22 cellular contexts compared by ENCODE assay signal in genomic region chr12:90322006-90322405, GRCh38.
DNase-seq lines count a peak whose midpoint lies in the region; ATAC-seq and TF ChIP-seq lines count a peak whose summit lies in the region.
"Had no signal": no experiment of that assay in that cellular context is flagged by ENCODE, and none has a peak within 500 bp of the region (broad histone marks: within the 10 kb centered on the region; RNA-seq: fewer than 3 reads in every experiment).

No MANE protein-coding gene starts in this region.

- H3K4me3 ChIP-seq in HUES64 (ENCODE audit: low read length) (no peak overlapping the region), cardiac fibroblast (replicated peaks in 1 of 2; ENCODE audit: low read depth in 2 of 2, low read length in 2 of 2) (no peak overlapping the region), fibroblast of mammary gland (ENCODE audit: control insufficient read depth, low read depth, low read length) (no peak overlapping the region)
- H3K4me3 ChIP-seq: BLaER1, GM23248, MG63, SJSA1 had no signal

- H3K27ac Mint-ChIP-seq in activated CD4-positive, alpha-beta T cell treated with anti-CD3 and anti-CD28 coated beads for 36 hours, result no peak overlapping the region
- H3K27ac Mint-ChIP-seq: CD4-positive, alpha-beta T cell had no signal

- peaks cover 7% of the 10 kb centered on the region; the same call in 1 of the 2 replicates for H3K9me3 ChIP-seq in HUES64 (ENCODE audit: insufficient read depth, low read depth, low read length)
- H3K9me3 ChIP-seq: BLaER1, MG63, SJSA1 had no signal

- no peak overlapping the region for H3K9ac ChIP-seq in HUES64 (ENCODE audit: low read depth, low read length)
- H3K9ac ChIP-seq: BLaER1, GM23248 had no signal

- H3K36me3 Mint-ChIP-seq in activated CD4-positive, alpha-beta T cell treated with anti-CD3 and anti-CD28 coated beads for 36 hours (ENCODE audit: low read depth), result no peaks in the 10 kb centered on the region

- CTCF ChIA-PET in activated CD4-positive, alpha-beta T cell treated with anti-CD3 and anti-CD28 coated beads for 36 hours (lab: Charles Lee), result no interaction called here

- POLR2A ChIA-PET in activated CD4-positive, alpha-beta T cell treated with anti-CD3 and anti-CD28 coated beads for 36 hours (lab: Charles Lee), result no interaction called here

- H3K27me3 ChIP-seq in HUES64 (ENCODE audit: insufficient read depth, low read length), result no peaks in the 10 kb centered on the region
- H3K27me3 ChIP-seq: BLaER1, MG63, SJSA1 had no signal

- H3K27ac ChIP-seq in HUES64 (ENCODE audit: low read depth, low read length), result peak overlapping the region; percentile 38; the same call in 1 of the 2 replicates
- H3K27ac ChIP-seq: BLaER1, GM23248, SJSA1 had no signal

- DNase-seq in cardiac fibroblast (ENCODE audit: low read depth in 2 of 2) (peak; percentile 45 to 49), fibroblast of mammary gland (ENCODE audit: low read depth) (peak; percentile 47), stromal cell of bone marrow (ENCODE audit: low read depth) (peak; percentile 31), NCI-H446 (lab: John Stamatoyannopoulos, UW) (no peak)
- no peak for DNase-seq in activated CD4-positive, alpha-beta T cell treated with anti-CD3 and anti-CD28 coated beads for 36 hours
- DNase-seq: CD4-positive, alpha-beta T cell; DMS53; GM23248; H9; KBM-7; MG63; NCI-H1105 treated with DMSO at 0.1 percent for 48 hours; NCI-H146; NCI-H1930; NCI-H446 treated with DMSO at 0.1 percent for 48 hours; NCI-H526 treated with DMSO at 0.1 percent for 48 hours; Right ventricle myocardium superior; RPMI8226 had no signal

- no peaks in the 10 kb centered on the region for H3K9me3 Mint-ChIP-seq in activated CD4-positive, alpha-beta T cell treated with anti-CD3 and anti-CD28 coated beads for 36 hours (ENCODE audit: low read depth)
- H3K9me3 Mint-ChIP-seq: CD4-positive, alpha-beta T cell had no signal

- TF ChIP-seq CTCF in cardiac fibroblast (IDR thresholded peaks at IDR 0.05; ENCODE audit: low read depth, low read length) (no peak), fibroblast of mammary gland (conservative IDR thresholded peaks at IDR 0.05; ENCODE audit: control insufficient read depth, insufficient read depth, low read depth, low read length) (no peak)

- H3K27me3 Mint-ChIP-seq in activated CD4-positive, alpha-beta T cell treated with anti-CD3 and anti-CD28 coated beads for 36 hours, result no peaks in the 10 kb centered on the region
- H3K27me3 Mint-ChIP-seq: CD4-positive, alpha-beta T cell had no signal

- H3K4me1 ChIP-seq in HUES64 (ENCODE audit: insufficient read depth, low read length), result peaks cover 13% of the 10 kb centered on the region
- H3K4me1 ChIP-seq: BLaER1, SJSA1 had no signal

- H3K36me3 ChIP-seq in HUES64 (ENCODE audit: insufficient read depth, low read length), result no peaks in the 10 kb centered on the region
- H3K36me3 ChIP-seq: BLaER1, MG63, SJSA1 had no signal

- intact Hi-C loops in activated CD4-positive, alpha-beta T cell treated with anti-CD3 and anti-CD28 coated beads for 36 hours (cut with DNase I, micrococcal nuclease), result no loop called here

- no peak for ATAC-seq in activated CD4-positive, alpha-beta T cell treated with anti-CD3 and anti-CD28 coated beads for 36 hours
- ATAC-seq in GM21786 (IDR thresholded peaks at IDR 0.05; ENCODE audit: unreplicated experiment), result no peak

- H3K4me1 Mint-ChIP-seq in activated CD4-positive, alpha-beta T cell treated with anti-CD3 and anti-CD28 coated beads for 36 hours, result no peaks in the 10 kb centered on the region

- no peak overlapping the region for H3K4me3 Mint-ChIP-seq in activated CD4-positive, alpha-beta T cell treated with anti-CD3 and anti-CD28 coated beads for 36 hours
- H3K4me3 Mint-ChIP-seq: CD4-positive, alpha-beta T cell; H9 had no signal

Comparison
In these comparisons a context has a peak if more than half of its experiments do, and no peak if none do; other contexts are left out.
1. DNase-seq: peak in cardiac fibroblast (2 of 2), fibroblast of mammary gland (single experiment) and stromal cell of bone marrow (single experiment); none in NCI-H446 (0 of 2) and activated CD4-positive, alpha-beta T cell treated with anti-CD3 and anti-CD28 coated beads for 36 hours (single experiment).